1 cellular context compared by ENCODE assay signal in genomic region chr5:73630760-73631159, GRCh38.
TF ChIP-seq lines count a peak whose summit lies in the region.

No MANE protein-coding gene starts in this region.

TF ChIP-seq in endothelial cell of umbilical vein, 7 proteins besides CTCF, POLR2A, EP300 and RAD21 (continued from another document):
- TF ChIP-seq POLR2AphosphoS5 (IDR thresholded peaks at IDR 0.05; ENCODE audit: insufficient read depth, low read depth, low read length): no peak
